In the genomic region with DNA sequence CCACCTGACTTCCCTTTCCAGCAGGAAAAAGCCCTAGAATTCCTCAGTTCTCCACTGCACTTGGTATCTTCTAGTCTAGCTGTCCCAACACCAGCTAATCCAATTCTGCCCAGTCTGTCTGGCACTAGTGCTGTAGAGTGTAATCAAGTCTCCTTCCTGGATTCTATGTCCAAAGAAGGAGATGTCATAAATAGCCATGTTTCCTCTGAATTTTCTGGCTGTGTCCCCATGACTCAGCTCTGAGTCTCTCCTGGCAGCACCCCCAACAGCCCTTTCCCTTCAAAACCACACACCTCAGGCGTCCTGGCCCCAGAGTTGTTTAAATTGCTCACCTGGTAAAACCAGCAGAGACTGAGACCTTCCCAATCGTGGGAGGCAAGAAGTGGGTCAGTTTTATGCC, we compare ENCODE assay signal across 25 cellular contexts.
DNase-seq lines count a peak whose midpoint lies in the region; ATAC-seq and TF ChIP-seq lines count a peak whose summit lies in the region.
"Had no signal": no experiment of that assay in that cellular context is flagged by ENCODE, and none has a peak within 500 bp of the region (broad histone marks: within the 10 kb centered on the region; RNA-seq: fewer than 3 reads in every experiment).

No MANE protein-coding gene starts in this region.

- H3K27me3 ChIP-seq in PC-3 (ENCODE audit: low read length), result no peaks in the 10 kb centered on the region
- H3K27me3 ChIP-seq in mesenchymal stem cell (ENCODE audit: control insufficient read depth in 1 of 2, insufficient read depth in 1 of 2, low read length in 2 of 2), result no peaks in the 10 kb centered on the region
- H3K27me3 ChIP-seq: colonic mucosa, sigmoid colon, suprapubic skin had no signal

- H4K91ac ChIP-seq in mesenchymal stem cell (ENCODE audit: low read length), result no peak overlapping the region

- ATAC-seq in PC-3, result peak; percentile 98
- ATAC-seq in Right ventricle myocardium inferior, result no peak
- no peak for ATAC-seq in GM19467 (IDR thresholded peaks at IDR 0.05; ENCODE audit: unreplicated experiment)
- ATAC-seq: activated CD4-positive, alpha-beta T cell treated with anti-CD3 and anti-CD28 coated beads for 36 hours; activated T-cell treated with anti-CD3 and anti-CD28 coated beads, Interleukin-2, amount 50 U/mL, for 72 hours; pancreas had no signal

- no peak overlapping the region for H3K18ac ChIP-seq in mesenchymal stem cell (ENCODE audit: low read depth in 1 of 2, low read length in 2 of 2)

- no peak overlapping the region for H2BK120ac ChIP-seq in mesenchymal stem cell (ENCODE audit: low read depth, low read length)

- CTCF ChIA-PET in PC-3 (lab: Charles Lee), result no interaction called here

- no TSS peak for BruUV-seq in PC-3 (replicated peaks; lab: Mats Ljungman, UMichigan)

- H3K27ac ChIP-seq in PC-3 (ENCODE audit: low read length) (peak overlapping the region; percentile 27), mesenchymal stem cell (ENCODE audit: low read length, poor library complexity, severe bottlenecking) (no peak overlapping the region)
- H3K27ac ChIP-seq: colonic mucosa, pancreas, sigmoid colon, suprapubic skin had no signal

- H3K4me1 ChIP-seq in PC-3 (ENCODE audit: insufficient read depth, low read length) (peaks cover 17% of the 10 kb centered on the region), mesenchymal stem cell (ENCODE audit: control insufficient read depth, insufficient read depth, low read depth, low read length) (no peaks in the 10 kb centered on the region)
- H3K4me1 ChIP-seq: colonic mucosa, pancreas, sigmoid colon, suprapubic skin had no signal

- H2BK12ac ChIP-seq in mesenchymal stem cell (ENCODE audit: low read length in 2 of 2), result no peak overlapping the region

- no peak overlapping the region for H2AK5ac ChIP-seq in mesenchymal stem cell (ENCODE audit: low read length, severe bottlenecking)

- H3K36me3 ChIP-seq in PC-3 (ENCODE audit: low read depth, low read length), result no peaks in the 10 kb centered on the region
- H3K36me3 ChIP-seq in mesenchymal stem cell (ENCODE audit: control insufficient read depth in 1 of 2, insufficient read depth in 2 of 2, low read depth in 1 of 2, low read length in 2 of 2), result no peaks in the 10 kb centered on the region
- H3K36me3 ChIP-seq: colonic mucosa, pancreas, sigmoid colon, suprapubic skin had no signal

- POLR2A ChIA-PET in PC-3 (lab: Charles Lee; ENCODE audit: unreplicated experiment), result interaction anchor here (0.6 kb wide), 1 partner anchor 369 kb away, joined by 3 read pairs; no protein-coding TSS in a partner anchor

- H3K14ac ChIP-seq in mesenchymal stem cell (ENCODE audit: low read length in 2 of 2), result no peak overlapping the region

- WGBS in mesenchymal stem cell, result no CpG with 5 or more reads among the region's 2 CpGs

- no peak overlapping the region for H4K8ac ChIP-seq in mesenchymal stem cell (ENCODE audit: low read length)

- no peaks in the 10 kb centered on the region for H3F3A ChIP-seq in PC-3 (ENCODE audit: low read length, unreplicated experiment)

- H3K23ac ChIP-seq in mesenchymal stem cell (ENCODE audit: low read length in 2 of 2), result no peak overlapping the region

- no peaks in the 10 kb centered on the region for H3K79me2 ChIP-seq in PC-3 (ENCODE audit: low read length)

- H3K9me2 ChIP-seq in PC-3 (replicated peaks; ENCODE audit: low read length), result no peaks in the 10 kb centered on the region

- H2BK15ac ChIP-seq in mesenchymal stem cell (ENCODE audit: low read depth, poor library complexity, severe bottlenecking), result no peak overlapping the region

- H3K4me2 ChIP-seq in PC-3 (ENCODE audit: low read length), result peak overlapping the region; percentile 41
- no peak overlapping the region for H3K4me2 ChIP-seq in mesenchymal stem cell (ENCODE audit: low read length, poor library complexity, severe bottlenecking)

- H3K79me1 ChIP-seq in mesenchymal stem cell (replicated peaks; ENCODE audit: low read length, poor library complexity, severe bottlenecking), result no peaks in the 10 kb centered on the region

- no peak for TF ChIP-seq CTCF in PC-3 (conservative IDR thresholded peaks at IDR 0.05; ENCODE audit: low read depth, low read length)

- no peak overlapping the region for H3K4me3 ChIP-seq in PC-3 (ENCODE audit: low read length)
- H3K4me3 ChIP-seq in mesenchymal stem cell (ENCODE audit: insufficient read depth in 1 of 2, low read depth in 1 of 2, low read length in 2 of 2), result no peak overlapping the region
- H3K4me3 ChIP-seq: colonic mucosa, pancreas, sigmoid colon, suprapubic skin had no signal

- H2BK5ac ChIP-seq in mesenchymal stem cell (ENCODE audit: low read depth, low read length, poor library complexity, severe bottlenecking), result no peak overlapping the region

- intact Hi-C loops in PC-3 (cut with micrococcal nuclease), result no loop called here
- intact Hi-C loops in Right ventricle myocardium inferior (cut with DNase I), result no loop called here

- H3K4ac ChIP-seq in mesenchymal stem cell (ENCODE audit: low read depth in 1 of 2, low read length in 2 of 2), result no peak overlapping the region

- H3K9ac ChIP-seq in PC-3 (ENCODE audit: low read length), result no peak overlapping the region
- no peak overlapping the region for H3K9ac ChIP-seq in mesenchymal stem cell (ENCODE audit: low read length)

- H3K9me3 ChIP-seq in PC-3 (ENCODE audit: low read length), result no peaks in the 10 kb centered on the region
- peaks cover 3% of the 10 kb centered on the region for H3K9me3 ChIP-seq in mesenchymal stem cell (ENCODE audit: control insufficient read depth, low read length)
- H3K9me3 ChIP-seq: colonic mucosa, pancreas, suprapubic skin had no signal

- no peak overlapping the region for H2AFZ ChIP-seq in PC-3 (ENCODE audit: low read length)
- H2AFZ ChIP-seq in mesenchymal stem cell (ENCODE audit: low read depth, low read length), result peak overlapping the region; percentile 27

- H4K20me1 ChIP-seq in PC-3 (ENCODE audit: low read length), result no peaks in the 10 kb centered on the region

- DNase-seq in AG20443 (ENCODE audit: low spot score), result peak; percentile 6
- peak; percentile 89 for DNase-seq in PC-3
- DNase-seq in cerebellum (ENCODE audit: low spot score), result peak; percentile 58
- no peak for DNase-seq in mesenchymal stem cell
- no peak for DNase-seq in midbrain (lab: John Stamatoyannopoulos, UW)
- no peak for DNase-seq in Right ventricle myocardium inferior (ENCODE audit: missing footprints)
- DNase-seq in NCI-H1694 treated with DMSO at 0.1 percent for 48 hours (lab: John Stamatoyannopoulos, UW), result no peak
- DNase-seq: ACHN; activated CD4-positive, alpha-beta T cell treated with anti-CD3 and anti-CD28 coated beads for 36 hours; activated naive CD4-positive, alpha-beta T cell treated with anti-CD3 and anti-CD28 coated beads, Interleukin-2, amount 50 U/mL, for 16 hours; activated T-cell treated with anti-CD3 and anti-CD28 coated beads, Interleukin-2, amount 50 U/mL, for 72 hours; anterior cingulate cortex; CD4-positive, CD25-positive, alpha-beta regulatory T cell; colonic mucosa; DMS79; foreskin fibroblast; H7; kidney; naive B cell; NCI-H2107; NCI-H510A treated with DMSO at 0.1 percent for 48 hours; pancreas; sigmoid colon had no signal

Comparison
In these comparisons a context has a peak if more than half of its experiments do, and no peak if none do; other contexts are left out.
1. DNase-seq: peak in AG20443 (single experiment), PC-3 (single experiment) and cerebellum (single experiment); none in mesenchymal stem cell (single experiment), midbrain (single experiment), Right ventricle myocardium inferior (single experiment) and NCI-H1694 treated with DMSO at 0.1 percent for 48 hours (single experiment).